In the genomic region with DNA sequence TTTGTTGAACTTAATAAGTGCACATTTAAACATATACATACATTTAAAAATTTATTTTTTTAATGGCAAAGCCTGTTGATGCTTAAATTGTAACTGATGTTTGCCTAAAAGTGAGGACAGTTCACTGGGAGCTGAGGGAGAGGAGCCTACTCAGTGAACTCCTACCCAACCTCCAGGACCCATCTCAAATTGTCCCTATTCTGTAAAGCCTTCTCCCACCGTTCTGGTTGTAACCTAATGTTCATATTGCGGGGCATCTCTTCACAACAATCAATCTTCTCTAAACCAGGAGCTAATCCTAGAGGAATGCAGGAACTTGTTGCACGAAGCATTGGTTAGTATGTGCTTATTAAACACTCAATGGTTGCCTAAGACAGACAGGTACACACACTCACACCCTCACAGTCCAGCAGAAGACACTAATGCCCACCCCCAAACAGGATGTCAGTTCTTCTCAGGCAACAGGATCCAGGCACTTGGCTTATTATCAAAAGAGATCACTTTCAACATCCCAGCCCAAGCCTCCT, we compare ENCODE assay signal across 9 cellular contexts. TPM values are rescaled to one million over a fixed set of nuclear protein-coding genes. Genes with fewer than 3 reads are reported as not detected.
A peak's percentile ranks its signal among the peaks of the same experiment; 100 is the strongest.
DNase-seq lines count a peak whose midpoint lies in the region; ATAC-seq and TF ChIP-seq lines count a peak whose summit lies in the region.
"Had no signal": no experiment of that assay in that cellular context is flagged by ENCODE, and none has a peak within 500 bp of the region (broad histone marks: within the 10 kb centered on the region; RNA-seq: fewer than 3 reads in every experiment).

No MANE protein-coding gene starts in this region.

- H3K9me3 Mint-ChIP-seq in CD4-positive, alpha-beta memory T cell: peaks cover 0 to 3% (median 0%) of the 10 kb centered on the region in 8 donors
- no peaks in the 10 kb centered on the region for H3K9me3 Mint-ChIP-seq in progenitor cell of endocrine pancreas (ENCODE audit: low read depth)
- H3K9me3 Mint-ChIP-seq: stimulated activated naive CD8-positive, alpha-beta T cell treated with anti-CD3 and anti-CD28 coated beads, Interleukin-15, Interleukin-2, amounts not matched to agents 100 ng/mL and 50 ng/mL, for 24 hours had no signal

- TF ChIP-seq CTCF in Panc1 (IDR thresholded peaks at IDR 0.05) (no peak), epithelial cell of proximal tubule (conservative IDR thresholded peaks at IDR 0.05; ENCODE audit: low read depth, low read length) (no peak), progenitor cell of endocrine pancreas (IDR thresholded peaks at IDR 0.05; ENCODE audit: unreplicated experiment) (no peak)

- peak overlapping the region in 7 of 8 donors; percentile 16 to 85 (median 70) for H3K4me3 Mint-ChIP-seq in CD4-positive, alpha-beta memory T cell
- peak overlapping the region; percentile 82 for H3K4me3 Mint-ChIP-seq in progenitor cell of endocrine pancreas (ENCODE audit: low read depth)

- POLR2A ChIA-PET in CD4-positive, alpha-beta memory T cell (lab: Charles Lee; ENCODE audit: partially characterized antibody): no interaction called here
- POLR2A ChIA-PET in Panc1 (lab: Charles Lee): no interaction called here

- H3K27me3 ChIP-seq in CD4-positive, alpha-beta memory T cell (ENCODE audit: insufficient read depth, low read length): no peaks in the 10 kb centered on the region
- no peaks in the 10 kb centered on the region for H3K27me3 ChIP-seq in Panc1 (ENCODE audit: control insufficient read depth, insufficient read depth, low read length)

- CTCF ChIA-PET in CD4-positive, alpha-beta memory T cell (lab: Charles Lee; ENCODE audit: partially characterized antibody): no interaction called here
- CTCF ChIA-PET in Panc1 (lab: Charles Lee): no interaction called here

- H3K27ac ChIP-seq in CD4-positive, alpha-beta memory T cell (ENCODE audit: low read depth, low read length): no peak overlapping the region
- H3K27ac ChIP-seq in Panc1 (ENCODE audit: low read length): peak overlapping the region; percentile 7; the same call in 1 of the 2 replicates

- ATAC-seq in Panc1: no peak

- H3K27me3 Mint-ChIP-seq in CD4-positive, alpha-beta memory T cell: peaks cover 4 to 33% of the 10 kb centered on the region in 2 donors
- H3K27me3 Mint-ChIP-seq in progenitor cell of endocrine pancreas: peaks cover 45% of the 10 kb centered on the region

- H3K36me3 ChIP-seq in CD4-positive, alpha-beta memory T cell (ENCODE audit: insufficient read depth, low read length): no peaks in the 10 kb centered on the region
- no peaks in the 10 kb centered on the region for H3K36me3 ChIP-seq in Panc1 (ENCODE audit: control insufficient read depth, insufficient read depth, low read length)

- H3K4me1 Mint-ChIP-seq in CD4-positive, alpha-beta memory T cell: peaks cover 0 to 15% (median 7%) of the 10 kb centered on the region in 4 donors
- H3K4me1 Mint-ChIP-seq in progenitor cell of endocrine pancreas (ENCODE audit: low read depth): peaks cover 17% of the 10 kb centered on the region

- no peaks in the 10 kb centered on the region for H3K9me3 ChIP-seq in CD4-positive, alpha-beta memory T cell (ENCODE audit: control insufficient read depth in 1 of 2, low read length in 2 of 2)
- H3K9me3 ChIP-seq in Panc1 (ENCODE audit: control insufficient read depth, insufficient read depth, low read depth, low read length): no peaks in the 10 kb centered on the region

- in situ Hi-C loops in Panc1 (cut with HindIII; ENCODE audit: low pct_unique_long_range_greater_than_20kb, low sequenced_read_pairs): no loop called here

- intact Hi-C loops in CD4-positive, alpha-beta memory T cell (cut with micrococcal nuclease): no loop called here
- intact Hi-C loops in Panc1 (cut with micrococcal nuclease; ENCODE audit: unreplicated experiment): no loop called here

- no peak for DNase-seq in CD4-positive, alpha-beta memory T cell
- DNase-seq in Panc1 (ENCODE audit: low read depth, low spot score): no peak
- no peak for DNase-seq in epithelial cell of proximal tubule (ENCODE audit: low read depth)
- no peak for DNase-seq in progenitor cell of endocrine pancreas (ENCODE audit: low spot score, unreplicated experiment)
- DNase-seq in NCI-H146 (lab: John Stamatoyannopoulos, UW): no peak
- DNase-seq in stimulated activated CD4-positive, alpha-beta T cell treated with anti-CD3 and anti-CD28 coated beads, Interleukin-4, amount 100 ng/mL, for 24 hours: no peak
- no peak for DNase-seq in activated gamma-delta T cell (lab: John Stamatoyannopoulos, UW)
- no peak for DNase-seq in central memory CD4-positive, alpha-beta T cell

- H3K4me1 ChIP-seq in CD4-positive, alpha-beta memory T cell (ENCODE audit: insufficient read depth, low read length): peaks cover 11% of the 10 kb centered on the region
- peaks cover 38% of the 10 kb centered on the region for H3K4me1 ChIP-seq in Panc1 (ENCODE audit: control insufficient read depth, insufficient read depth, low read length)

- H3K4me3 ChIP-seq in CD4-positive, alpha-beta memory T cell (ENCODE audit: low read length in 2 of 2): no peak overlapping the region
- H3K4me3 ChIP-seq in Panc1 (ENCODE audit: low read depth in 2 of 2, low read length in 2 of 2) (peak overlapping the region; percentile 70 to 72), epithelial cell of proximal tubule (ENCODE audit: low read depth, low read length) (peak overlapping the region; percentile 85)

- H3K27ac Mint-ChIP-seq in CD4-positive, alpha-beta memory T cell: no peak overlapping the region
- H3K27ac Mint-ChIP-seq in progenitor cell of endocrine pancreas: peak overlapping the region; percentile 91
- H3K27ac Mint-ChIP-seq: stimulated activated naive CD8-positive, alpha-beta T cell treated with anti-CD3 and anti-CD28 coated beads, Interleukin-15, Interleukin-2, amounts not matched to agents 100 ng/mL and 50 ng/mL, for 24 hours had no signal

- BruUV-seq in Panc1 (replicated peaks; lab: Mats Ljungman, UMichigan): TSS peak; percentile 82

- H3K36me3 Mint-ChIP-seq in CD4-positive, alpha-beta memory T cell: no peaks in the 10 kb centered on the region
- peaks cover 1% of the 10 kb centered on the region for H3K36me3 Mint-ChIP-seq in progenitor cell of endocrine pancreas (ENCODE audit: insufficient read depth)

RNA-seq across cellular contexts. Expression of gene CLMN, which starts 1.8 kb away (rescaled TPM):
- total RNA-seq in CD4-positive, alpha-beta memory T cell: under 1 TPM; 0.22 to 0.70 TPM
- polyA plus RNA-seq in CD4-positive, alpha-beta memory T cell: under 1 TPM in 1 of 2 donors, not detected in 1; 0.65 TPM
- 34.9 TPM for total RNA-seq in Panc1 (2021; ENCODE audit: unreplicated experiment)
- polyA plus RNA-seq in Panc1 (2012; ENCODE audit: insufficient read length): 11.4 TPM
- total RNA-seq in epithelial cell of proximal tubule: 4.5 and 9.6 TPM in 2 replicates
- total RNA-seq in progenitor cell of endocrine pancreas: 25.3 and 31.5 TPM in 2 replicates

Comparison
In these comparisons a context has a peak if more than half of its experiments do, and no peak if none do; other contexts are left out.
1. H3K4me3 ChIP-seq: peak in Panc1 (2 of 2) and epithelial cell of proximal tubule (single experiment); none in CD4-positive, alpha-beta memory T cell (0 of 2).